ENCODE assay signal across 12 cellular contexts in genomic region chr4:1291996-1292702, GRCh38. TPM values are rescaled to one million over a fixed set of nuclear protein-coding genes. Genes with fewer than 3 reads are reported as not detected.
DNase-seq lines count a peak whose midpoint lies in the region; ATAC-seq and TF ChIP-seq lines count a peak whose summit lies in the region.
"Had no signal": no experiment of that assay in that cellular context is flagged by ENCODE, and none has a peak within 500 bp of the region (broad histone marks: within the 10 kb centered on the region; RNA-seq: fewer than 3 reads in every experiment).

No MANE protein-coding gene starts in this region.

- H3K27me3 Mint-ChIP-seq in activated T-cell treated with anti-CD3 and anti-CD28 coated beads, Interleukin-2, amount 50 U/mL, for 72 hours (ENCODE audit: low read depth): no peaks in the 10 kb centered on the region
- H3K27me3 Mint-ChIP-seq in T-cell (no peaks in the 10 kb centered on the region), glutamatergic neuron (ENCODE audit: unreplicated experiment) (peaks cover 7% of the 10 kb centered on the region)

- H3K4me3 Mint-ChIP-seq in activated T-cell treated with anti-CD3 and anti-CD28 coated beads, Interleukin-2, amount 50 U/mL, for 72 hours: peak overlapping the region; percentile 98 to 99
- H3K4me3 Mint-ChIP-seq in T-cell (peak overlapping the region; percentile 87 to 95 (median 91)), glutamatergic neuron (ENCODE audit: unreplicated experiment) (peak overlapping the region; percentile 98)

- peaks cover 3 to 8% of the 10 kb centered on the region in 2 donors for H3K36me3 Mint-ChIP-seq in activated T-cell treated with anti-CD3 and anti-CD28 coated beads, Interleukin-2, amount 50 U/mL, for 72 hours (ENCODE audit: insufficient read depth in 2 of 2)
- H3K36me3 Mint-ChIP-seq in T-cell (peaks cover 3% of the 10 kb centered on the region), glutamatergic neuron (ENCODE audit: unreplicated experiment) (no peaks in the 10 kb centered on the region)

- no peaks in the 10 kb centered on the region for H3K9me3 Mint-ChIP-seq in activated T-cell treated with anti-CD3 and anti-CD28 coated beads, Interleukin-2, amount 50 U/mL, for 72 hours
- no peaks in the 10 kb centered on the region for H3K9me3 Mint-ChIP-seq in T-cell
- H3K9me3 Mint-ChIP-seq in glutamatergic neuron (ENCODE audit: unreplicated experiment): peaks cover 10% of the 10 kb centered on the region

- H3K27ac ChIP-seq in skeletal muscle tissue (ENCODE audit: low read depth, low read length): no peak overlapping the region
- H3K27ac ChIP-seq: foreskin keratinocyte had no signal

- no peaks in the 10 kb centered on the region for H3K27me3 ChIP-seq in skeletal muscle tissue (ENCODE audit: control insufficient read depth in 3 of 3, insufficient read depth in 3 of 3, low read length in 3 of 3)
- H3K27me3 ChIP-seq: foreskin keratinocyte had no signal

- no peaks in the 10 kb centered on the region for H3K9me3 ChIP-seq in skeletal muscle tissue (ENCODE audit: control insufficient read depth in 3 of 3, low read length in 3 of 3)

- CTCF ChIA-PET in T-cell (lab: Charles Lee): interaction anchor here in 1 of 2 donors (1.5 kb wide), 1 partner anchor 54 kb away, joined by 4 read pairs; the partner anchor contains the start of gene UVSSA

- peak overlapping the region in 1 of 3 donors; percentile 22 for H3K4me3 ChIP-seq in skeletal muscle tissue (ENCODE audit: low read length in 3 of 3)

- peaks cover 43% of the 10 kb centered on the region for H3K4me1 Mint-ChIP-seq in activated T-cell treated with anti-CD3 and anti-CD28 coated beads, Interleukin-2, amount 50 U/mL, for 72 hours (ENCODE audit: low read depth)
- H3K4me1 Mint-ChIP-seq in T-cell (peaks cover 40 to 64% (median 57%) of the 10 kb centered on the region in 3 donors), glutamatergic neuron (ENCODE audit: low read depth, unreplicated experiment) (peaks cover 21% of the 10 kb centered on the region)

- DNase-seq in activated T-cell treated with anti-CD3 and anti-CD28 coated beads, Interleukin-2, amount 50 U/mL, for 72 hours: no peak
- DNase-seq in activated T-cell treated with anti-CD3 and anti-CD28 coated beads, Interleukin-2, amount 50 U/mL, for 1 hour: no peak
- DNase-seq in T-cell (no peak), glutamatergic neuron (no peak)
- no peak for DNase-seq in effector CD4-positive, alpha-beta T cell
- DNase-seq: activated CD8-positive, alpha-beta memory T cell treated with anti-CD3 and anti-CD28 coated beads for 24 hours; foreskin keratinocyte; NCI-H2029; RPMI8226 had no signal

- peak overlapping the region in 2 of 3 donors; percentile 17 to 45 for H3K9ac ChIP-seq in skeletal muscle tissue (ENCODE audit: low read depth in 1 of 3, low read length in 3 of 3)

- no peak for TF ChIP-seq CTCF in glutamatergic neuron (IDR thresholded peaks at IDR 0.05; ENCODE audit: partially characterized antibody, unreplicated experiment)

- H3K27ac Mint-ChIP-seq in activated T-cell treated with anti-CD3 and anti-CD28 coated beads, Interleukin-2, amount 50 U/mL, for 72 hours: peak overlapping the region; percentile 97
- H3K27ac Mint-ChIP-seq in T-cell (no peak overlapping the region), glutamatergic neuron (ENCODE audit: unreplicated experiment) (peak overlapping the region; percentile 62)

- no peak for ATAC-seq in activated T-cell treated with anti-CD3 and anti-CD28 coated beads, Interleukin-2, amount 50 U/mL, for 72 hours (replicated peaks in 1 of 2)
- ATAC-seq in T-cell (replicated peaks in 1 of 4): no peak
- ATAC-seq in esophagus mucosa: no peak
- ATAC-seq in GM21723 (IDR thresholded peaks at IDR 0.05; ENCODE audit: unreplicated experiment): no peak
- ATAC-seq: foreskin keratinocyte had no signal

- POLR2A ChIA-PET in T-cell (lab: Charles Lee): no interaction called here

- peaks cover 0 to 9% (median 8%) of the 10 kb centered on the region in 3 donors for H3K36me3 ChIP-seq in skeletal muscle tissue (ENCODE audit: control insufficient read depth in 3 of 3, insufficient read depth in 3 of 3, low read length in 3 of 3)

- peaks cover 39 to 57% (median 44%) of the 10 kb centered on the region in 3 donors for H3K4me1 ChIP-seq in skeletal muscle tissue (ENCODE audit: control insufficient read depth in 3 of 3, insufficient read depth in 3 of 3, low read length in 3 of 3)

RNA-seq across cellular contexts. Expression of gene MAEA, which starts 2.5 kb away (rescaled TPM):
- 10 to 100 TPM; 38.4 to 48.4 TPM for total RNA-seq in activated T-cell treated with anti-CD3 and anti-CD28 coated beads, Interleukin-2, amount 50 U/mL, for 72 hours
- total RNA-seq in T-cell (100 to 1,000 TPM in 2 of 5 donors, 10 to 100 TPM in 3; 62.3 to 114 (median 87.2) TPM), glutamatergic neuron (ENCODE audit: unreplicated experiment) (77.2 TPM), skeletal muscle tissue (24.5 TPM), esophagus mucosa (59.4 TPM)

RNA-seq across cellular contexts. Expression of gene CTBP1, which starts 43.2 kb away (rescaled TPM):
- total RNA-seq in activated T-cell treated with anti-CD3 and anti-CD28 coated beads, Interleukin-2, amount 50 U/mL, for 72 hours: 100 to 1,000 TPM; 182 to 190 TPM
- total RNA-seq in T-cell (100 to 1,000 TPM; 185 to 232 (median 207) TPM), glutamatergic neuron (ENCODE audit: unreplicated experiment) (302 TPM), skeletal muscle tissue (109 TPM), esophagus mucosa (89.4 TPM)

RNA-seq across cellular contexts. Expression of gene UVSSA, which starts 54.9 kb away (rescaled TPM):
- 10 to 100 TPM; 23.0 to 25.8 TPM for total RNA-seq in activated T-cell treated with anti-CD3 and anti-CD28 coated beads, Interleukin-2, amount 50 U/mL, for 72 hours
- total RNA-seq in T-cell: 10 to 100 TPM; 39.9 to 53.7 (median 42.7) TPM
- total RNA-seq in glutamatergic neuron (ENCODE audit: unreplicated experiment): 33.9 TPM
- total RNA-seq in skeletal muscle tissue: 2.6 TPM
- total RNA-seq in esophagus mucosa: 11.0 TPM

Comparison
In these comparisons a context has a peak if more than half of its experiments do, and no peak if none do; other contexts are left out.
1. H3K27ac Mint-ChIP-seq: peak in activated T-cell treated with anti-CD3 and anti-CD28 coated beads, Interleukin-2, amount 50 U/mL, for 72 hours (single experiment) and glutamatergic neuron (single experiment); none in T-cell (0 of 2).
2. Peak in every context shown above with its lines, with median percentiles within 50 percentile points of each other: H3K4me3 Mint-ChIP-seq.